Comparison of ENCODE assay signal across 22 cellular contexts in genomic region chr10:23432639-23433038, GRCh38. TPM values are rescaled to one million over a fixed set of nuclear protein-coding genes. Genes with fewer than 3 reads are reported as not detected.
DNase-seq lines count a peak whose midpoint lies in the region; ATAC-seq, FAIRE-seq and TF ChIP-seq lines count a peak whose summit lies in the region.
"Had no signal": no experiment of that assay in that cellular context is flagged by ENCODE, and none has a peak within 500 bp of the region (broad histone marks: within the 10 kb centered on the region; RNA-seq: fewer than 3 reads in every experiment).

No MANE protein-coding gene starts in this region.

- TF ChIP-seq CTCF in AG10803 (conservative IDR thresholded peaks at IDR 0.05; ENCODE audit: low read length) = no peak
- TF ChIP-seq CTCF in activated B cell treated with CpG ODN at 0.5 μM for 24 hours (IDR thresholded peaks at IDR 0.05) = no peak
- no peak for TF ChIP-seq CTCF in natural killer cell (IDR thresholded peaks at IDR 0.05)
- TF ChIP-seq CTCF in GM10248 (IDR thresholded peaks at IDR 0.05; ENCODE audit: control extremely low read depth, extremely low read depth, low read depth, missing control alignments) = no peak

- no peak for FAIRE-seq in GM19239 (lab: Jason Lieb, UNC)
- FAIRE-seq: TTC549 had no signal

- POLR2A ChIA-PET in activated B cell treated with CpG ODN at 0.5 μM for 24 hours (lab: Charles Lee) = no interaction called here
- POLR2A ChIA-PET in GM10248 (lab: Yijun Ruan, JAX) = no interaction called here

- CTCF ChIA-PET in activated B cell treated with CpG ODN at 0.5 μM for 24 hours (lab: Charles Lee) = no interaction called here
- CTCF ChIA-PET in GM10248 (lab: Yijun Ruan, JAX) = interaction anchor here (0.7 to 1.7 kb wide), 3 partner anchors 8 to 20 kb away, joined by 3 to 5 read pairs (median 4); no protein-coding TSS in a partner anchor

- DNase-seq in AG10803 (ENCODE audit: low read depth) = peak; percentile 22
- DNase-seq in NCI-H226 = peak; percentile 2
- no peak for DNase-seq in activated B cell treated with CpG ODN at 0.5 μM for 24 hours
- DNase-seq in left colon = no peak
- no peak for DNase-seq in natural killer cell
- DNase-seq in GM19239 (ENCODE audit: insufficient read length, low spot score) = no peak
- DNase-seq in NCI-H1105 treated with DMSO at 0.1 percent for 48 hours (lab: John Stamatoyannopoulos, UW) = no peak
- DNase-seq in GM10248 (ENCODE audit: extremely low spot score) = no peak
- DNase-seq: 8988T; activated CD4-positive, alpha-beta T cell treated with anti-CD3 and anti-CD28 coated beads for 4 hours; effector memory CD8-positive, alpha-beta T cell; KG1; left ventricle myocardium superior; NCI-H1092; NCI-H2029 treated with DMSO at 0.1 percent for 48 hours; NCI-H446; NK-92 treated with Interleukin-12 subunit alpha and Interleukin-12 subunit beta, amount 100 ng/mL, for 24 hours; stimulated activated CD4-positive, alpha-beta T cell treated with anti-CD3 and anti-CD28 coated beads, Interleukin-12 subunit alpha, Interleukin-12 subunit beta, amount 100 ng/mL, for 4 hours had no signal

- H3K27ac Mint-ChIP-seq in activated B cell treated with CpG ODN at 0.5 μM for 24 hours (peak overlapping the region; percentile 15), natural killer cell (no peak overlapping the region)
- H3K27ac Mint-ChIP-seq: activated naive CD4-positive, alpha-beta T cell treated with anti-CD3 and anti-CD28 coated beads, Interleukin-2, amount 50 U/mL, for 24 hours; B cell; effector memory CD8-positive, alpha-beta T cell had no signal

- no peak for ATAC-seq in activated B cell treated with CpG ODN at 0.5 μM for 24 hours (ENCODE audit: low read depth)
- peak; percentile 36 for ATAC-seq in left colon
- no peak for ATAC-seq in natural killer cell
- ATAC-seq: effector memory CD8-positive, alpha-beta T cell; left ventricle myocardium superior had no signal

- H3K9me3 Mint-ChIP-seq in activated B cell treated with CpG ODN at 0.5 μM for 24 hours (no peaks in the 10 kb centered on the region), natural killer cell (no peaks in the 10 kb centered on the region)
- H3K9me3 Mint-ChIP-seq: activated naive CD4-positive, alpha-beta T cell treated with anti-CD3 and anti-CD28 coated beads, Interleukin-2, amount 50 U/mL, for 24 hours; effector memory CD8-positive, alpha-beta T cell had no signal

- H3K27me3 Mint-ChIP-seq in activated B cell treated with CpG ODN at 0.5 μM for 24 hours (no peaks in the 10 kb centered on the region), natural killer cell (ENCODE audit: low read depth in 2 of 2) (peaks cover 5 to 9% of the 10 kb centered on the region in 2 donors)
- H3K27me3 Mint-ChIP-seq: activated naive CD4-positive, alpha-beta T cell treated with anti-CD3 and anti-CD28 coated beads, Interleukin-2, amount 50 U/mL, for 24 hours; B cell had no signal

- H3K36me3 Mint-ChIP-seq in activated B cell treated with CpG ODN at 0.5 μM for 24 hours (ENCODE audit: low read depth) (no peaks in the 10 kb centered on the region), natural killer cell (no peaks in the 10 kb centered on the region)
- H3K36me3 Mint-ChIP-seq: activated naive CD4-positive, alpha-beta T cell treated with anti-CD3 and anti-CD28 coated beads, Interleukin-2, amount 50 U/mL, for 24 hours had no signal

- no peak overlapping the region for H3K4me3 ChIP-seq in AG10803 (ENCODE audit: low read length)
- H3K4me3 ChIP-seq: vagina had no signal

- intact Hi-C loops in activated B cell treated with CpG ODN at 0.5 μM for 24 hours (cut with micrococcal nuclease) (loop anchor here (1.0 to 10.0 kb wide), 2 partner anchors 17 to 1452 kb away; no protein-coding TSS in a partner anchor), left colon (cut with DNase I, micrococcal nuclease) (no loop called here), natural killer cell (cut with micrococcal nuclease) (no loop called here)

- H3K4me3 Mint-ChIP-seq in activated B cell treated with CpG ODN at 0.5 μM for 24 hours (no peak overlapping the region), natural killer cell (no peak overlapping the region)
- H3K4me3 Mint-ChIP-seq: activated naive CD4-positive, alpha-beta T cell treated with anti-CD3 and anti-CD28 coated beads, Interleukin-2, amount 50 U/mL, for 24 hours; B cell; effector memory CD8-positive, alpha-beta T cell had no signal

- peaks cover 18% of the 10 kb centered on the region for H3K4me1 Mint-ChIP-seq in activated B cell treated with CpG ODN at 0.5 μM for 24 hours
- H3K4me1 Mint-ChIP-seq in natural killer cell = peaks cover under 1% of the 10 kb centered on the region in 2 donors

RNA-seq across cellular contexts. Expression of gene OTUD1, which starts 6.2 kb away (rescaled TPM):
- total RNA-seq in activated B cell treated with CpG ODN at 0.5 μM for 24 hours (18.7 and 21.0 TPM in 2 replicates), left colon (10 to 100 TPM; 10.2 to 23.0 TPM), natural killer cell (10 to 100 TPM; 24.8 to 49.3 (median 45.5) TPM)

Comparison
In these comparisons a context has a peak if more than half of its experiments do, and no peak if none do; other contexts are left out.
1. DNase-seq: peak in AG10803 (single experiment) and NCI-H226 (single experiment); none in activated B cell treated with CpG ODN at 0.5 μM for 24 hours (single experiment), left colon (0 of 2), natural killer cell (single experiment), GM19239 (single experiment), NCI-H1105 treated with DMSO at 0.1 percent for 48 hours (single experiment) and GM10248 (single experiment).